In the genomic region with DNA sequence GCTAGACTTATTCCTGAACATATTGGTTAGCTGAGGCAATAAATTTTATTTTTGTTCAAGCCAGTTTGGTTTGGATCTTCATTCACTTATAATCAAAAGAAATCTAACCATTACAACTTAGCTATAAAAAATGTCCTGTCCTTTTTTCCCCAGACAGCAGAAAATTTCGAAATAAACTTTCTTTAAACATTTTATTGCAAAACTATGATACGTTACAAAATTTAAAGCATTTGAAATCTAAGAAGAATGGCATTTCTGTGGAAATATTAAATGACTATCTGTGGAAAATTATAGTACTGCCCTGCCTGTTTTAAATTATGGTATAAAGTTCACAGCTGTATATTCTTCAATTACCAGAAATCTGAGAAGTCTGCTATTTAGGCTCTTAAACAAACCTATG, we compare ENCODE assay signal across 22 cellular contexts.
DNase-seq lines count a peak whose midpoint lies in the region; ATAC-seq and TF ChIP-seq lines count a peak whose summit lies in the region.
"Had no signal": no experiment of that assay in that cellular context is flagged by ENCODE, and none has a peak within 500 bp of the region (broad histone marks: within the 10 kb centered on the region; RNA-seq: fewer than 3 reads in every experiment).

No MANE protein-coding gene starts in this region.

- no peak overlapping the region for H2AFZ ChIP-seq in trophoblast cell (ENCODE audit: insufficient read depth, low read length, poor library complexity)

- no peak overlapping the region for H4K12ac ChIP-seq in trophoblast cell (ENCODE audit: low read depth, low read length)

- TF ChIP-seq CTCF in osteocyte (IDR thresholded peaks at IDR 0.05) (no peak), omental fat pad (IDR thresholded peaks at IDR 0.05) (no peak)

- peaks cover 24% of the 10 kb centered on the region for H3K9me3 Mint-ChIP-seq in osteocyte (ENCODE audit: unreplicated experiment)

- no peak overlapping the region for H3K14ac ChIP-seq in trophoblast cell (ENCODE audit: low read length)

- H2BK5ac ChIP-seq in trophoblast cell (ENCODE audit: low read depth, low read length, poor library complexity), result no peak overlapping the region

- H3K27me3 ChIP-seq in adipocyte (replicated peaks; ENCODE audit: control insufficient read depth, insufficient read depth, low read length) (no peaks in the 10 kb centered on the region), trophoblast cell (ENCODE audit: insufficient read depth, low read length) (no peaks in the 10 kb centered on the region)
- H3K27me3 ChIP-seq: BLaER1 treated with 17β-estradiol and CSF1 and Interleukin-3, amounts not matched to agents 10 nM and 100 nM had no signal

- H3K9ac ChIP-seq in adipocyte (ENCODE audit: low read length) (peak overlapping the region; percentile 53), trophoblast cell (ENCODE audit: low read length) (no peak overlapping the region)
- H3K9ac ChIP-seq: BLaER1 treated with 17β-estradiol and CSF1 and Interleukin-3, amounts not matched to agents 10 nM and 100 nM; SK-N-SH had no signal

- no peak overlapping the region for H3K27ac ChIP-seq in trophoblast cell (ENCODE audit: low read depth, low read length)
- H3K27ac ChIP-seq: A549; BLaER1 treated with 17β-estradiol and CSF1 and Interleukin-3, amounts not matched to agents 10 nM and 100 nM had no signal

- no peak overlapping the region for H2BK12ac ChIP-seq in trophoblast cell (ENCODE audit: low read length)

- H3K36me3 Mint-ChIP-seq in osteocyte (ENCODE audit: unreplicated experiment), result peaks cover 22% of the 10 kb centered on the region
- H3K36me3 Mint-ChIP-seq: CD8-positive, alpha-beta T cell had no signal

- H3K4ac ChIP-seq in trophoblast cell (ENCODE audit: low read depth, low read length), result no peak overlapping the region

- H3K4me2 ChIP-seq in trophoblast cell (ENCODE audit: low read length), result no peak overlapping the region
- H3K4me2 ChIP-seq: A549; BLaER1 treated with 17β-estradiol and CSF1 and Interleukin-3, amounts not matched to agents 10 nM and 100 nM; SK-N-SH had no signal

- no peak overlapping the region for H2AK5ac ChIP-seq in trophoblast cell (ENCODE audit: low read length)

- ATAC-seq in omental fat pad (ENCODE audit: low FRiP score), result no peak
- ATAC-seq: A549; CD8-positive, alpha-beta T cell; Panc1 had no signal

- peak overlapping the region; percentile 20 for H3K27ac Mint-ChIP-seq in osteocyte (ENCODE audit: unreplicated experiment)
- H3K27ac Mint-ChIP-seq: CD8-positive, alpha-beta T cell had no signal

- H3K23ac ChIP-seq in trophoblast cell (ENCODE audit: low read length), result no peak overlapping the region

- no peak overlapping the region for H3K18ac ChIP-seq in trophoblast cell (ENCODE audit: low read length)

- no peak overlapping the region for H2BK120ac ChIP-seq in trophoblast cell (ENCODE audit: insufficient read depth, low read length, poor library complexity)

- H3K4me1 Mint-ChIP-seq in osteocyte (ENCODE audit: unreplicated experiment), result peaks cover 40% of the 10 kb centered on the region

- H3K36me3 ChIP-seq in adipocyte (ENCODE audit: control insufficient read depth, insufficient read depth, low read length, severe bottlenecking), result no peaks in the 10 kb centered on the region
- no peaks in the 10 kb centered on the region for H3K36me3 ChIP-seq in trophoblast cell (ENCODE audit: control insufficient read depth in 1 of 2, insufficient read depth in 2 of 2, low read length in 2 of 2)
- H3K36me3 ChIP-seq: BLaER1 treated with 17β-estradiol and CSF1 and Interleukin-3, amounts not matched to agents 10 nM and 100 nM had no signal

- H4K8ac ChIP-seq in trophoblast cell (ENCODE audit: low read depth, low read length), result no peak overlapping the region

- H3K4me3 ChIP-seq in adipocyte (ENCODE audit: low read length), result peak overlapping the region; percentile 16
- H3K4me3 ChIP-seq in trophoblast cell (ENCODE audit: low read depth, low read length), result no peak overlapping the region
- H3K4me3 ChIP-seq: A549; BLaER1 treated with 17β-estradiol and CSF1 and Interleukin-3, amounts not matched to agents 10 nM and 100 nM had no signal

- H3K4me1 ChIP-seq in adipocyte (ENCODE audit: control insufficient read depth, insufficient read depth, low read length) (peaks cover 23% of the 10 kb centered on the region), trophoblast cell (ENCODE audit: control insufficient read depth in 1 of 2, insufficient read depth in 2 of 2, low read length in 2 of 2) (no peaks in the 10 kb centered on the region)
- H3K4me1 ChIP-seq: A549; BLaER1 treated with 17β-estradiol and CSF1 and Interleukin-3, amounts not matched to agents 10 nM and 100 nM had no signal

- no peaks in the 10 kb centered on the region for H3K79me1 ChIP-seq in trophoblast cell (ENCODE audit: low read length)

- H3K9me3 ChIP-seq in adipocyte (ENCODE audit: control insufficient read depth, low read length) (no peaks in the 10 kb centered on the region), trophoblast cell (ENCODE audit: insufficient read depth, low read depth, low read length) (no peaks in the 10 kb centered on the region)
- H3K9me3 ChIP-seq: A549, SK-N-SH had no signal

- DNase-seq in EH (ENCODE audit: low read depth), result peak; percentile 34
- peak; percentile 92 for DNase-seq in adipocyte (ENCODE audit: low read depth)
- DNase-seq in fibroblast of gingiva (ENCODE audit: low read depth), result peak; percentile 81
- no peak for DNase-seq in osteocyte (ENCODE audit: extremely low spot score, unreplicated experiment)
- no peak for DNase-seq in KG1 (lab: John Stamatoyannopoulos, UW)
- DNase-seq in omental fat pad (ENCODE audit: low spot score), result no peak
- no peak for DNase-seq in NCI-H446 treated with DMSO at 0.1 percent for 48 hours (lab: John Stamatoyannopoulos, UW)
- DNase-seq in trophoblast cell, result no peak
- DNase-seq: CD8-positive, alpha-beta T cell; DND-41; KBM-7; NCI-H1105; NCI-H146; NCI-H2029; NCI-H2227 treated with DMSO at 0.1 percent for 48 hours; NCI-H524; NCI-H774; SIG-M5; SK-N-SH had no signal

- H3K79me2 ChIP-seq in trophoblast cell (ENCODE audit: control insufficient read depth, insufficient read depth, low read length, poor library complexity), result no peaks in the 10 kb centered on the region

- H3K27me3 Mint-ChIP-seq in osteocyte (ENCODE audit: unreplicated experiment), result no peaks in the 10 kb centered on the region

- H4K91ac ChIP-seq in trophoblast cell (ENCODE audit: low read depth, low read length), result no peak overlapping the region

- WGBS in trophoblast cell (ENCODE audit: extremely low coverage, insufficient coverage, insufficient read length), result no CpG with 5 or more reads among the region's 2 CpGs

- no peak overlapping the region for H3K4me3 Mint-ChIP-seq in osteocyte (ENCODE audit: unreplicated experiment)
- H3K4me3 Mint-ChIP-seq: CD8-positive, alpha-beta T cell had no signal

Comparison
In these comparisons a context has a peak if more than half of its experiments do, and no peak if none do; other contexts are left out.
1. DNase-seq: peak in EH (single experiment), adipocyte (single experiment) and fibroblast of gingiva (single experiment); none in osteocyte (single experiment), KG1 (single experiment), omental fat pad (single experiment), NCI-H446 treated with DMSO at 0.1 percent for 48 hours (single experiment) and trophoblast cell (0 of 2).